ENCODE assay signal across 18 cellular contexts in genomic region chr7:44216019-44216418, GRCh38. TPM values are rescaled to one million over a fixed set of nuclear protein-coding genes. Genes with fewer than 3 reads are reported as not detected.
A peak's percentile ranks its signal among the peaks of the same experiment; 100 is the strongest.
DNase-seq lines count a peak whose midpoint lies in the region; ATAC-seq and TF ChIP-seq lines count a peak whose summit lies in the region.
"Had no signal": no experiment of that assay in that cellular context is flagged by ENCODE, and none has a peak within 500 bp of the region (broad histone marks: within the 10 kb centered on the region; RNA-seq: fewer than 3 reads in every experiment).

No MANE protein-coding gene starts in this region.

- 92 to 93% methylated on average over 2 to 8 of the region's 8 CpGs for WGBS in endodermal cell (ENCODE audit: insufficient coverage in 1 of 2, insufficient read length in 1 of 2), 2 experiments

- H3K27me3 Mint-ChIP-seq in endodermal cell (ENCODE audit: insufficient read depth) (no peaks in the 10 kb centered on the region), type B pancreatic cell (no peaks in the 10 kb centered on the region)
- H3K27me3 Mint-ChIP-seq: activated CD4-positive, alpha-beta T cell treated with anti-CD3 and anti-CD28 coated beads for 36 hours; activated naive CD8-positive, alpha-beta T cell treated with anti-CD3 and anti-CD28 coated beads for 36 hours; natural killer cell treated with Interleukin-12 subunit alpha and Interleukin-12 subunit beta and Interleukin-15 and Interleukin-18, amount 100 ng/mL, for 72 hours had no signal

- H3K4me3 Mint-ChIP-seq in endodermal cell (no peak overlapping the region), type B pancreatic cell (no peak overlapping the region)
- H3K4me3 Mint-ChIP-seq: activated CD4-positive, alpha-beta T cell treated with anti-CD3 and anti-CD28 coated beads for 36 hours; activated naive CD8-positive, alpha-beta T cell treated with anti-CD3 and anti-CD28 coated beads for 36 hours; natural killer cell treated with Interleukin-12 subunit alpha and Interleukin-12 subunit beta and Interleukin-15 and Interleukin-18, amount 100 ng/mL, for 72 hours; T-helper 2 cell treated with Interferon-gamma antibody and Interleukin-4, amounts not matched to agents 5 μg/mL and 100 μg/mL, for 36 hours had no signal

- H3K27ac Mint-ChIP-seq in endodermal cell, result peak overlapping the region; percentile 55
- H3K27ac Mint-ChIP-seq in type B pancreatic cell, result no peak overlapping the region
- H3K27ac Mint-ChIP-seq: activated CD4-positive, alpha-beta T cell treated with anti-CD3 and anti-CD28 coated beads for 36 hours; natural killer cell treated with Interleukin-12 subunit alpha and Interleukin-12 subunit beta and Interleukin-15 and Interleukin-18, amount 100 ng/mL, for 72 hours; T-helper 2 cell treated with Interferon-gamma antibody and Interleukin-4, amounts not matched to agents 5 μg/mL and 100 μg/mL, for 36 hours had no signal

- H3K9ac ChIP-seq in endodermal cell (ENCODE audit: extremely low read depth, low read length, poor library complexity, severe bottlenecking), result no peak overlapping the region
- H3K9ac ChIP-seq in skeletal muscle tissue (ENCODE audit: low read depth in 1 of 3, low read length in 3 of 3), result peak overlapping the region in 1 of 3 donors; percentile 16

- H3K4me1 ChIP-seq in endodermal cell (ENCODE audit: control insufficient read depth, insufficient read depth, low read length), result no peaks in the 10 kb centered on the region
- peaks cover 23 to 55% (median 32%) of the 10 kb centered on the region in 3 donors for H3K4me1 ChIP-seq in skeletal muscle tissue (ENCODE audit: control insufficient read depth in 3 of 3, insufficient read depth in 3 of 3, low read length in 3 of 3)
- H3K4me1 ChIP-seq: vagina had no signal

- peaks cover 14% of the 10 kb centered on the region for H3K36me3 Mint-ChIP-seq in endodermal cell (ENCODE audit: low read depth)
- H3K36me3 Mint-ChIP-seq in type B pancreatic cell, result peaks cover 6% of the 10 kb centered on the region

- H3K4me1 Mint-ChIP-seq in endodermal cell, result peaks cover 14% of the 10 kb centered on the region
- H3K4me1 Mint-ChIP-seq in type B pancreatic cell (ENCODE audit: unreplicated experiment), result peaks cover 25% of the 10 kb centered on the region
- H3K4me1 Mint-ChIP-seq: activated CD4-positive, alpha-beta T cell treated with anti-CD3 and anti-CD28 coated beads for 36 hours; activated naive CD8-positive, alpha-beta T cell treated with anti-CD3 and anti-CD28 coated beads for 36 hours had no signal

- TF ChIP-seq CTCF in endodermal cell (conservative IDR thresholded peaks at IDR 0.05) (no peak), type B pancreatic cell (conservative IDR thresholded peaks at IDR 0.05) (no peak)

- no peaks in the 10 kb centered on the region for H3K9me3 Mint-ChIP-seq in endodermal cell
- no peaks in the 10 kb centered on the region for H3K9me3 Mint-ChIP-seq in type B pancreatic cell
- H3K9me3 Mint-ChIP-seq: activated naive CD8-positive, alpha-beta T cell treated with anti-CD3 and anti-CD28 coated beads for 36 hours; natural killer cell treated with Interleukin-12 subunit alpha and Interleukin-12 subunit beta and Interleukin-15 and Interleukin-18, amount 100 ng/mL, for 72 hours; T-helper 2 cell treated with Interferon-gamma antibody and Interleukin-4, amounts not matched to agents 5 μg/mL and 100 μg/mL, for 36 hours had no signal

- H3K36me3 ChIP-seq in endodermal cell (ENCODE audit: control insufficient read depth, insufficient read depth, low read length) (peaks cover 34% of the 10 kb centered on the region), skeletal muscle tissue (ENCODE audit: control insufficient read depth in 3 of 3, insufficient read depth in 3 of 3, low read length in 3 of 3) (peaks cover 11 to 21% (median 17%) of the 10 kb centered on the region in 3 donors)

- H3K27me3 ChIP-seq in endodermal cell (ENCODE audit: control insufficient read depth, insufficient read depth, low read length, poor library complexity, severe bottlenecking), result no peaks in the 10 kb centered on the region
- H3K27me3 ChIP-seq in skeletal muscle tissue (ENCODE audit: control insufficient read depth in 3 of 3, insufficient read depth in 3 of 3, low read length in 3 of 3), result no peaks in the 10 kb centered on the region
- H3K27me3 ChIP-seq: brain microvascular endothelial cell, vagina had no signal

- H3K9me3 ChIP-seq in endodermal cell (ENCODE audit: control insufficient read depth, low read length), result no peaks in the 10 kb centered on the region
- no peaks in the 10 kb centered on the region for H3K9me3 ChIP-seq in skeletal muscle tissue (ENCODE audit: control insufficient read depth in 3 of 3, low read length in 3 of 3)
- H3K9me3 ChIP-seq: esophagus squamous epithelium, vagina had no signal

- H3K4me3 ChIP-seq in endodermal cell (ENCODE audit: low read length) (no peak overlapping the region), skeletal muscle tissue (ENCODE audit: low read length in 3 of 3) (no peak overlapping the region)
- H3K4me3 ChIP-seq: esophagus squamous epithelium, vagina had no signal

- DNase-seq in NCI-H748 (lab: John Stamatoyannopoulos, UW; ENCODE audit: unreplicated experiment), result peak; percentile 55
- no peak for DNase-seq in NCI-H748 treated with DMSO at 0.1 percent for 48 hours (lab: John Stamatoyannopoulos, UW)
- peak; percentile 14 for DNase-seq in NCI-H2196 treated with DMSO at 0.1 percent for 48 hours (lab: John Stamatoyannopoulos, UW; ENCODE audit: unreplicated experiment)
- DNase-seq in endodermal cell, result no peak
- no peak for DNase-seq in type B pancreatic cell (ENCODE audit: extremely low spot score, unreplicated experiment)
- DNase-seq in stimulated activated CD4-positive, alpha-beta T cell treated with anti-CD3 and anti-CD28 coated beads, Interleukin-1b, Interleukin-23, amount 100 ng/mL, for 48 hours, result no peak
- DNase-seq: activated CD4-positive, alpha-beta T cell treated with anti-CD3 and anti-CD28 coated beads for 36 hours; activated naive CD8-positive, alpha-beta T cell treated with anti-CD3 and anti-CD28 coated beads for 36 hours; activated T-cell treated with anti-CD3 and anti-CD28 coated beads, Interleukin-2, amount 50 U/mL, for 1 hour; brain microvascular endothelial cell; esophagus squamous epithelium; Karpas-422; mammary epithelial cell had no signal

- no peak for ATAC-seq in GM21381 (IDR thresholded peaks at IDR 0.05; ENCODE audit: unreplicated experiment)
- ATAC-seq: activated CD4-positive, alpha-beta T cell treated with anti-CD3 and anti-CD28 coated beads for 36 hours; natural killer cell treated with Interleukin-12 subunit alpha and Interleukin-12 subunit beta and Interleukin-15 and Interleukin-18, amount 100 ng/mL, for 72 hours had no signal

- H3K27ac ChIP-seq in endodermal cell (ENCODE audit: low read depth, low read length) (no peak overlapping the region), skeletal muscle tissue (ENCODE audit: low read depth, low read length) (peak overlapping the region; percentile 64)
- H3K27ac ChIP-seq: brain microvascular endothelial cell, esophagus squamous epithelium, vagina had no signal

RNA-seq across cellular contexts. Expression of gene YKT6, which starts 15.2 kb away (rescaled TPM):
- 100 to 1,000 TPM in 1 of 2 donors, 10 to 100 TPM in 1; 96.2 to 101 TPM for total RNA-seq in endodermal cell
- 93.6 TPM for polyA plus RNA-seq in endodermal cell (2013, experiment 1 of 2)
- 85.7 TPM for polyA plus RNA-seq in endodermal cell (2013, experiment 2 of 2)
- total RNA-seq in skeletal muscle tissue, result 40.7 TPM
- total RNA-seq in type B pancreatic cell (ENCODE audit: low replicate concordance), result 82.4 and 97.4 TPM in 2 replicates

RNA-seq across cellular contexts. Expression of gene GCK, which starts 26.8 kb away (rescaled TPM):
- total RNA-seq in endodermal cell, result under 1 TPM; 0.29 to 0.48 TPM
- polyA plus RNA-seq in endodermal cell (2013, experiment 1 of 2), result 5.4 TPM
- polyA plus RNA-seq in endodermal cell (2013, experiment 2 of 2), result 5.5 TPM
- 2.1 TPM for total RNA-seq in skeletal muscle tissue
- 5.6 and 6.7 TPM in 2 replicates for total RNA-seq in type B pancreatic cell (ENCODE audit: low replicate concordance)
- total RNA-seq: mammary epithelial cell had no signal
- polyA plus RNA-seq: mammary epithelial cell had no signal

Comparison
In these comparisons a context has a peak if more than half of its experiments do, and no peak if none do; other contexts are left out.
1. DNase-seq: peak in NCI-H748 (single experiment) and NCI-H2196 treated with DMSO at 0.1 percent for 48 hours (single experiment); none in NCI-H748 treated with DMSO at 0.1 percent for 48 hours (single experiment), endodermal cell (single experiment), type B pancreatic cell (single experiment) and stimulated activated CD4-positive, alpha-beta T cell treated with anti-CD3 and anti-CD28 coated beads, Interleukin-1b, Interleukin-23, amount 100 ng/mL, for 48 hours (single experiment).